Comparison of ENCODE assay signal across 1 cellular context in genomic region chr14:22556990-22557623, GRCh38.
TF ChIP-seq lines count a peak whose summit lies in the region.

No MANE protein-coding gene starts in this region.

TF ChIP-seq in HEK293, 187 proteins besides CTCF, POLR2A, EP300 and RAD21 (continued from another document):
- TF ChIP-seq PRDM10 (tag by site-specific recombination; IDR thresholded peaks at IDR 0.05) (0 out of 2 replicates have a peak, but pooled peaks have one; percentile 14), ZNF561 (tag by site-specific recombination; IDR thresholded peaks at IDR 0.05; ENCODE audit: borderline replicate concordance) (0 out of 2 replicates have a peak, but pooled peaks have one; percentile 35), ZFP37 (tag by site-specific recombination; IDR thresholded peaks at IDR 0.05) (no peak), ZNF324 (tag by site-specific recombination; IDR thresholded peaks at IDR 0.05) (peak; percentile 46; the same call in 1 of the 2 replicates), ZNF692 (tag by site-specific recombination; IDR thresholded peaks at IDR 0.05) (peak; percentile 43; the same call in 1 of the 2 replicates), ZNF394 (tag by site-specific recombination; IDR thresholded peaks at IDR 0.05; ENCODE audit: borderline replicate concordance) (peak; percentile 40; the same call in 1 of the 2 replicates), ZNF2 (tag by site-specific recombination; IDR thresholded peaks at IDR 0.05) (peak; percentile 90), ZNF335 (tag by site-specific recombination; conservative IDR thresholded peaks at IDR 0.05) (peak; percentile 23; the same call in 1 of the 2 replicates), ZNF37A (tag by site-specific recombination; IDR thresholded peaks at IDR 0.05) (no peak), SP7 (tag by site-specific recombination; IDR thresholded peaks at IDR 0.05) (peak; percentile 77), ZEB2 (tag by site-specific recombination; IDR thresholded peaks at IDR 0.05) (peak; percentile 59; the same call in 1 of the 2 replicates), ZNF654 (tag by site-specific recombination; IDR thresholded peaks at IDR 0.05; ENCODE audit: low read depth) (peak; percentile 97), ZNF768 (tag by site-specific recombination; IDR thresholded peaks at IDR 0.05) (peak; percentile 62; the same call in 1 of the 2 replicates), ZNF311 (tag by site-specific recombination; IDR thresholded peaks at IDR 0.05; ENCODE audit: borderline replicate concordance) (no peak)
TF ChIP-seq in HEK293: peak in this region for 22.
